ENCODE assay signal across 17 cellular contexts in the genomic region with DNA sequence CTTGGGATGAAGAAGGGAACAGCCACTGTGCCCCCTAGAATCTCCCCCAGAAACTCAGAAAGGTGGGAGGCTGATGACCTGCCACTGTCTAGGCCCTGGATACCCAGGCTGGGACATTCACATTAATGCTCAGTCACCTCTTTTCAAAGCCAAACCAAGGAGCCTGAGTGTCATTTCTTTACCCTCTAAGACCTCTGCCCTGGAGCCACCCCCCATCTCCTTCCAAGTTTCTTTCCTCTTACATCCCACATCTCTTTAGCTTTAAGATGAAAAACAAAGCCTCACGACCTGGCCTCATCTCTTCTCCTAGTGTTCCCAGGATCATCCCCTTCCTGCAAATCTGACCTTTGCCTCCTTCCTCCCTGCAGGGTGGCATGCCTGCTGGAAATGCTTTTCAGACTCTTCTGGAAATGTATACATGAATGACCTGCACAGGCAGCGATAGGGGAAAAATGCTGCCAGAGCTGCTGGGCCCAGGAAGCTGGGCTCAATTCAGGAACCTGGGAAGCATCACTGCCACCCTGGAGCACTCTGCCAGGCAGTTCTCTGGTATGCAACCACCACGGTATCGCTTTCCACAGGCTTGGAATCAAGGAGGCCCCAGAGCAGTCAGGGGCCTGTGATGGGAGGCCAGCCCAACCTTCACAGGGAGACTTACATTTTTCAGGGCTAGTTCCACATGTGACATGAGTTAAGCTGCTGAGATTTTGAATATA.
DNase-seq lines count a peak whose midpoint lies in the region; ATAC-seq and TF ChIP-seq lines count a peak whose summit lies in the region.
"Had no signal": no experiment of that assay in that cellular context is flagged by ENCODE, and none has a peak within 500 bp of the region (broad histone marks: within the 10 kb centered on the region; RNA-seq: fewer than 3 reads in every experiment).

No MANE protein-coding gene starts in this region.

- no peaks in the 10 kb centered on the region for H3K27me3 Mint-ChIP-seq in activated CD8-positive, alpha-beta T cell treated with anti-CD3 and anti-CD28 coated beads, Interleukin-2, amount 10 ng/mL, durations not matched to agents 7 days and 5 days (ENCODE audit: low read depth)
- no peaks in the 10 kb centered on the region for H3K27me3 Mint-ChIP-seq in activated CD8-positive, alpha-beta T cell treated with anti-CD3 and anti-CD28 coated beads for 36 hours
- no peaks in the 10 kb centered on the region for H3K27me3 Mint-ChIP-seq in neural crest cell (ENCODE audit: low read depth)
- no peaks in the 10 kb centered on the region for H3K27me3 Mint-ChIP-seq in activated CD4-positive, alpha-beta memory T cell treated with anti-CD3 and anti-CD28 coated beads for 36 hours
- H3K27me3 Mint-ChIP-seq: naive B cell had no signal

- peaks cover 4% of the 10 kb centered on the region for H3K36me3 ChIP-seq in upper lobe of right lung

- no peaks in the 10 kb centered on the region for H3K9me3 Mint-ChIP-seq in activated CD8-positive, alpha-beta T cell treated with anti-CD3 and anti-CD28 coated beads, Interleukin-2, amount 10 ng/mL, durations not matched to agents 7 days and 5 days (ENCODE audit: insufficient read depth)
- H3K9me3 Mint-ChIP-seq in activated CD8-positive, alpha-beta T cell treated with anti-CD3 and anti-CD28 coated beads for 36 hours = no peaks in the 10 kb centered on the region
- no peaks in the 10 kb centered on the region for H3K9me3 Mint-ChIP-seq in neural crest cell
- H3K9me3 Mint-ChIP-seq in activated CD4-positive, alpha-beta memory T cell treated with anti-CD3 and anti-CD28 coated beads for 36 hours = no peaks in the 10 kb centered on the region
- H3K9me3 Mint-ChIP-seq: naive B cell had no signal

- peak overlapping the region; percentile 6 for H3K27ac Mint-ChIP-seq in activated CD8-positive, alpha-beta T cell treated with anti-CD3 and anti-CD28 coated beads, Interleukin-2, amount 10 ng/mL, durations not matched to agents 7 days and 5 days
- H3K27ac Mint-ChIP-seq in activated CD8-positive, alpha-beta T cell treated with anti-CD3 and anti-CD28 coated beads for 36 hours = no peak overlapping the region
- peak overlapping the region; percentile 52 for H3K27ac Mint-ChIP-seq in neural crest cell (ENCODE audit: unreplicated experiment)
- H3K27ac Mint-ChIP-seq in activated CD4-positive, alpha-beta memory T cell treated with anti-CD3 and anti-CD28 coated beads for 36 hours = no peak overlapping the region
- H3K27ac Mint-ChIP-seq: CD14-positive monocyte had no signal

- TF ChIP-seq CTCF in activated CD8-positive, alpha-beta T cell treated with anti-CD3 and anti-CD28 coated beads for 36 hours (IDR thresholded peaks at IDR 0.05) = no peak
- TF ChIP-seq CTCF in neural crest cell (conservative IDR thresholded peaks at IDR 0.05) (no peak), upper lobe of right lung (IDR thresholded peaks at IDR 0.05) (no peak)

- H3K4me3 ChIP-seq in upper lobe of right lung = no peak overlapping the region
- H3K4me3 ChIP-seq: stomach had no signal

- H3K27ac ChIP-seq in upper lobe of right lung = peak overlapping the region; percentile 6
- H3K27ac ChIP-seq: stomach had no signal

- no peak for ATAC-seq in activated CD8-positive, alpha-beta T cell treated with anti-CD3 and anti-CD28 coated beads, Interleukin-2, amount 10 ng/mL, durations not matched to agents 7 days and 5 days
- no peak for ATAC-seq in activated CD8-positive, alpha-beta T cell treated with anti-CD3 and anti-CD28 coated beads for 36 hours
- ATAC-seq in upper lobe of right lung = peak; percentile 21

- no peaks in the 10 kb centered on the region for H3K4me1 Mint-ChIP-seq in activated CD8-positive, alpha-beta T cell treated with anti-CD3 and anti-CD28 coated beads, Interleukin-2, amount 10 ng/mL, durations not matched to agents 7 days and 5 days (ENCODE audit: low read depth)
- H3K4me1 Mint-ChIP-seq in activated CD8-positive, alpha-beta T cell treated with anti-CD3 and anti-CD28 coated beads for 36 hours (ENCODE audit: low read depth) = peaks cover under 1% of the 10 kb centered on the region
- peaks cover 54% of the 10 kb centered on the region for H3K4me1 Mint-ChIP-seq in neural crest cell
- H3K4me1 Mint-ChIP-seq in activated CD4-positive, alpha-beta memory T cell treated with anti-CD3 and anti-CD28 coated beads for 36 hours (ENCODE audit: low read depth) = no peaks in the 10 kb centered on the region

- peaks cover 18% of the 10 kb centered on the region for H3K4me1 ChIP-seq in upper lobe of right lung

- no peaks in the 10 kb centered on the region for H3K27me3 ChIP-seq in upper lobe of right lung
- H3K27me3 ChIP-seq: stomach had no signal

- CTCF ChIA-PET in activated CD8-positive, alpha-beta T cell treated with anti-CD3 and anti-CD28 coated beads, Interleukin-2, amount 10 ng/mL, durations not matched to agents 7 days and 5 days (lab: Charles Lee) = interaction anchor here (1.1 to 1.7 kb wide), 3 partner anchors 32 to 86 kb away, joined by 3 to 5 read pairs (median 4); partner anchors contain the start of gene DAPK2
- CTCF ChIA-PET in activated CD8-positive, alpha-beta T cell treated with anti-CD3 and anti-CD28 coated beads for 36 hours (lab: Charles Lee) = interaction anchor here (0.8 to 2.1 kb wide), 3 partner anchors 33 to 68 kb away, joined by 3 to 7 read pairs (median 7); no protein-coding TSS in a partner anchor
- CTCF ChIA-PET in activated CD4-positive, alpha-beta memory T cell treated with anti-CD3 and anti-CD28 coated beads for 36 hours (lab: Charles Lee) = interaction anchor here (0.9 kb wide), 1 partner anchor 90 kb away, joined by 3 read pairs; no protein-coding TSS in a partner anchor

- no peak for DNase-seq in activated CD8-positive, alpha-beta T cell treated with anti-CD3 and anti-CD28 coated beads, Interleukin-2, amount 10 ng/mL, durations not matched to agents 7 days and 5 days
- no peak for DNase-seq in activated CD8-positive, alpha-beta T cell treated with anti-CD3 and anti-CD28 coated beads for 36 hours
- DNase-seq in cardiac septum (ENCODE audit: low spot score) = peak; percentile 81
- DNase-seq in neural crest cell (ENCODE audit: low read depth, low spot score) = no peak
- DNase-seq in upper lobe of right lung = no peak
- DNase-seq in DMS53 treated with DMSO at 0.1 percent for 48 hours (lab: John Stamatoyannopoulos, UW; ENCODE audit: unreplicated experiment) = no peak
- no peak for DNase-seq in DMS 273 treated with DMSO at 0.1 percent for 48 hours (lab: John Stamatoyannopoulos, UW)
- no peak for DNase-seq in activated CD4-positive, alpha-beta memory T cell treated with anti-CD3 and anti-CD28 coated beads for 36 hours
- DNase-seq: activated CD4-positive, alpha-beta T cell treated with anti-CD3 and anti-CD28 coated beads for 48 hours; cortex of kidney; DND-41; hypothalamus; naive B cell; SIG-M5; stomach; T1000 had no signal

- no peaks in the 10 kb centered on the region for H3K9me3 ChIP-seq in upper lobe of right lung
- H3K9me3 ChIP-seq: stomach had no signal

- H3K36me3 Mint-ChIP-seq in activated CD8-positive, alpha-beta T cell treated with anti-CD3 and anti-CD28 coated beads, Interleukin-2, amount 10 ng/mL, durations not matched to agents 7 days and 5 days (ENCODE audit: low read depth) = no peaks in the 10 kb centered on the region
- no peaks in the 10 kb centered on the region for H3K36me3 Mint-ChIP-seq in activated CD8-positive, alpha-beta T cell treated with anti-CD3 and anti-CD28 coated beads for 36 hours (ENCODE audit: low read depth)
- H3K36me3 Mint-ChIP-seq in neural crest cell (ENCODE audit: low read depth) = no peaks in the 10 kb centered on the region
- H3K36me3 Mint-ChIP-seq in activated CD4-positive, alpha-beta memory T cell treated with anti-CD3 and anti-CD28 coated beads for 36 hours = no peaks in the 10 kb centered on the region
- H3K36me3 Mint-ChIP-seq: CD14-positive monocyte, naive B cell had no signal

- POLR2A ChIA-PET in activated CD8-positive, alpha-beta T cell treated with anti-CD3 and anti-CD28 coated beads, Interleukin-2, amount 10 ng/mL, durations not matched to agents 7 days and 5 days (lab: Charles Lee) = no interaction called here
- POLR2A ChIA-PET in activated CD8-positive, alpha-beta T cell treated with anti-CD3 and anti-CD28 coated beads for 36 hours (lab: Charles Lee) = interaction anchor here (0.6 kb wide), 1 partner anchor 111 kb away, joined by 3 read pairs; no protein-coding TSS in a partner anchor
- POLR2A ChIA-PET in activated CD4-positive, alpha-beta memory T cell treated with anti-CD3 and anti-CD28 coated beads for 36 hours (lab: Charles Lee) = no interaction called here

- intact Hi-C loops in activated CD8-positive, alpha-beta T cell treated with anti-CD3 and anti-CD28 coated beads for 36 hours (cut with micrococcal nuclease) = no loop called here
- intact Hi-C loops in cardiac septum (cut with DNase I) (no loop called here), upper lobe of right lung (cut with DNase I) (no loop called here)
- intact Hi-C loops in activated CD4-positive, alpha-beta memory T cell treated with anti-CD3 and anti-CD28 coated beads for 36 hours (cut with micrococcal nuclease) = no loop called here

- no peak overlapping the region for H3K4me3 Mint-ChIP-seq in activated CD8-positive, alpha-beta T cell treated with anti-CD3 and anti-CD28 coated beads, Interleukin-2, amount 10 ng/mL, durations not matched to agents 7 days and 5 days
- H3K4me3 Mint-ChIP-seq in activated CD8-positive, alpha-beta T cell treated with anti-CD3 and anti-CD28 coated beads for 36 hours = no peak overlapping the region
- no peak overlapping the region for H3K4me3 Mint-ChIP-seq in neural crest cell
- no peak overlapping the region for H3K4me3 Mint-ChIP-seq in activated CD4-positive, alpha-beta memory T cell treated with anti-CD3 and anti-CD28 coated beads for 36 hours
- H3K4me3 Mint-ChIP-seq: CD14-positive monocyte had no signal

Comparison
In these comparisons a context has a peak if more than half of its experiments do, and no peak if none do; other contexts are left out.
1. H3K27ac Mint-ChIP-seq: peak in activated CD8-positive, alpha-beta T cell treated with anti-CD3 and anti-CD28 coated beads, Interleukin-2, amount 10 ng/mL, durations not matched to agents 7 days and 5 days (single experiment) and neural crest cell (single experiment); none in activated CD8-positive, alpha-beta T cell treated with anti-CD3 and anti-CD28 coated beads for 36 hours (single experiment) and activated CD4-positive, alpha-beta memory T cell treated with anti-CD3 and anti-CD28 coated beads for 36 hours (single experiment).